Comparison of ENCODE assay signal across 30 cellular contexts in genomic region chr1:54706419-54706818, GRCh38.
"Had no signal": no experiment of that assay in that cellular context is flagged by ENCODE, and none has a peak within 500 bp of the region (broad histone marks: within the 10 kb centered on the region; RNA-seq: fewer than 3 reads in every experiment).

No MANE protein-coding gene starts in this region.

- H3K4me3 ChIP-seq: ovary, prostate gland, right lobe of liver, sigmoid colon, stomach, thoracic aorta, thyroid gland, tibial nerve, upper lobe of left lung, uterus had no signal

- H3K9me3 Mint-ChIP-seq: naive B cell; natural killer cell treated with Interleukin-12 subunit alpha and Interleukin-12 subunit beta and Interleukin-15 and Interleukin-18, amount 100 ng/mL, for 72 hours; nephron progenitor cell; neural crest cell; stimulated activated effector memory CD8-positive, alpha-beta T cell treated with anti-CD3 and anti-CD28 coated beads, Interleukin-12 subunit alpha, Interleukin-12 subunit beta, amount 100 ng/mL, for 72 hours; stimulated activated naive B cell treated with anti-CD40 and anti-IgM and Interleukin-4, amounts not matched to agents 10 μg/mL and 1 μg/mL and 100 μg/mL, for 72 hours; stimulated activated naive CD8-positive, alpha-beta T cell treated with anti-CD3 and anti-CD28 coated beads, Interleukin-15, Interleukin-2, amounts not matched to agents 100 ng/mL and 50 ng/mL, for 24 hours had no signal

- H3K4me1 Mint-ChIP-seq: naive B cell; naive thymus-derived CD8-positive, alpha-beta T cell; nephron progenitor cell; neural crest cell; stimulated activated effector memory CD8-positive, alpha-beta T cell treated with anti-CD3 and anti-CD28 coated beads, Interleukin-12 subunit alpha, Interleukin-12 subunit beta, amount 100 ng/mL, for 72 hours; stimulated activated naive B cell treated with anti-CD40 and anti-IgM and Interleukin-4, amounts not matched to agents 10 μg/mL and 1 μg/mL and 100 μg/mL, for 72 hours had no signal

- H3K4me1 ChIP-seq: parathyroid adenoma, prostate gland, right lobe of liver, sigmoid colon, stomach, thyroid gland, tibial nerve, upper lobe of left lung, uterus had no signal

- H3K27ac ChIP-seq: neutrophil, ovary, parathyroid adenoma, prostate gland, right lobe of liver, sigmoid colon, stomach, thoracic aorta, thyroid gland, tibial nerve, upper lobe of left lung, uterus had no signal

- DNase-seq: naive B cell; naive thymus-derived CD8-positive, alpha-beta T cell; nephron progenitor cell; nucleus accumbens; ovary; retina; right cardiac atrium; right lobe of liver; sigmoid colon; small intestine; stimulated activated CD4-positive, alpha-beta T cell treated with anti-CD3 and anti-CD28 coated beads, Interleukin-15, amount 100 ng/mL, for 24 hours; stimulated activated CD4-positive, alpha-beta T cell treated with anti-CD3 and anti-CD28 coated beads, Interleukin-2, amount 100 ng/mL, for 24 hours; stimulated activated CD4-positive, alpha-beta T cell treated with anti-CD3 and anti-CD28 coated beads, Interleukin-2, amount 100 ng/mL, for 48 hours; stimulated activated CD4-positive, alpha-beta T cell treated with anti-CD3 and anti-CD28 coated beads, Interleukin-4, amount 100 ng/mL, for 24 hours; stimulated activated naive B cell treated with anti-CD40 and anti-IgM and Interleukin-4, amounts not matched to agents 10 μg/mL and 1 μg/mL and 100 μg/mL, for 72 hours; stimulated activated naive CD4-positive, alpha-beta T cell treated with Interleukin-2 at 50 U/mL for 16 hours; stomach; thyroid gland; trophoblast cell; upper lobe of left lung; uterus had no signal

- H3K36me3 ChIP-seq: neutrophil, ovary, prostate gland, right lobe of liver, thoracic aorta, upper lobe of left lung, uterus had no signal

- H3K27ac Mint-ChIP-seq: naive B cell; naive thymus-derived CD8-positive, alpha-beta T cell; natural killer cell treated with Interleukin-12 subunit alpha and Interleukin-12 subunit beta and Interleukin-15 and Interleukin-18, amount 100 ng/mL, for 72 hours; nephron progenitor cell; stimulated activated effector memory CD8-positive, alpha-beta T cell treated with anti-CD3 and anti-CD28 coated beads, Interleukin-12 subunit alpha, Interleukin-12 subunit beta, amount 100 ng/mL, for 72 hours; stimulated activated naive B cell treated with anti-CD40 and anti-IgM and Interleukin-4, amounts not matched to agents 10 μg/mL and 1 μg/mL and 100 μg/mL, for 72 hours; stimulated activated naive CD8-positive, alpha-beta T cell treated with anti-CD3 and anti-CD28 coated beads, Interleukin-15, Interleukin-2, amounts not matched to agents 100 ng/mL and 50 ng/mL, for 24 hours had no signal

- H3K9me3 ChIP-seq: neutrophil, ovary, prostate gland, right lobe of liver, sigmoid colon, stomach, thoracic aorta, thyroid gland, tibial nerve, upper lobe of left lung, uterus had no signal

- H3K4me3 Mint-ChIP-seq: naive B cell; naive thymus-derived CD8-positive, alpha-beta T cell; natural killer cell treated with Interleukin-12 subunit alpha and Interleukin-12 subunit beta and Interleukin-15 and Interleukin-18, amount 100 ng/mL, for 72 hours; nephron progenitor cell; neural crest cell; stimulated activated effector memory CD8-positive, alpha-beta T cell treated with anti-CD3 and anti-CD28 coated beads, Interleukin-12 subunit alpha, Interleukin-12 subunit beta, amount 100 ng/mL, for 72 hours; stimulated activated naive B cell treated with anti-CD40 and anti-IgM and Interleukin-4, amounts not matched to agents 10 μg/mL and 1 μg/mL and 100 μg/mL, for 72 hours; stimulated activated naive CD8-positive, alpha-beta T cell treated with anti-CD3 and anti-CD28 coated beads, Interleukin-15, Interleukin-2, amounts not matched to agents 100 ng/mL and 50 ng/mL, for 24 hours had no signal

- H3K36me3 Mint-ChIP-seq: naive B cell; natural killer cell treated with Interleukin-12 subunit alpha and Interleukin-12 subunit beta and Interleukin-15 and Interleukin-18, amount 100 ng/mL, for 72 hours; stimulated activated effector memory CD8-positive, alpha-beta T cell treated with anti-CD3 and anti-CD28 coated beads, Interleukin-12 subunit alpha, Interleukin-12 subunit beta, amount 100 ng/mL, for 72 hours; stimulated activated naive B cell treated with anti-CD40 and anti-IgM and Interleukin-4, amounts not matched to agents 10 μg/mL and 1 μg/mL and 100 μg/mL, for 72 hours had no signal

- ATAC-seq: naive thymus-derived CD8-positive, alpha-beta T cell; natural killer cell treated with Interleukin-12 subunit alpha and Interleukin-12 subunit beta and Interleukin-15 and Interleukin-18, amount 100 ng/mL, for 72 hours; right cardiac atrium; right lobe of liver; stimulated activated effector memory CD8-positive, alpha-beta T cell treated with anti-CD3 and anti-CD28 coated beads, Interleukin-12 subunit alpha, Interleukin-12 subunit beta, amount 100 ng/mL, for 72 hours; stimulated activated naive B cell treated with anti-CD40 and anti-IgM and Interleukin-4, amounts not matched to agents 10 μg/mL and 1 μg/mL and 100 μg/mL, for 72 hours had no signal

- H3K27me3 ChIP-seq: neutrophil, ovary, right lobe of liver, sigmoid colon, stomach, thyroid gland, tibial nerve, upper lobe of left lung, uterus had no signal
